In genomic region chr6:125356888-125357287, GRCh38 we compare ENCODE assay signal across 11 cellular contexts. TPM values are rescaled to one million over a fixed set of nuclear protein-coding genes. Genes with fewer than 3 reads are reported as not detected.
DNase-seq lines count a peak whose midpoint lies in the region; ATAC-seq and TF ChIP-seq lines count a peak whose summit lies in the region.
"Had no signal": no experiment of that assay in that cellular context is flagged by ENCODE, and none has a peak within 500 bp of the region (broad histone marks: within the 10 kb centered on the region; RNA-seq: fewer than 3 reads in every experiment).

No MANE protein-coding gene starts in this region.

- peak overlapping the region; percentile 59 to 91 (median 71) for H3K4me2 ChIP-seq in BLaER1 treated with 17β-estradiol and CSF1 and Interleukin-3, amounts not matched to agents 10 nM and 100 nM
- H3K4me2 ChIP-seq in OCI-LY1 (ENCODE audit: low read length) = peak overlapping the region; percentile 40

- no peak overlapping the region; a peak in 1 of 20 replicates for H3K4me3 ChIP-seq in BLaER1 treated with 17β-estradiol and CSF1 and Interleukin-3, amounts not matched to agents 10 nM and 100 nM
- no peak overlapping the region for H3K4me3 ChIP-seq in OCI-LY1 (ENCODE audit: low read depth, low read length, poor library complexity, severe bottlenecking)
- no peak overlapping the region for H3K4me3 ChIP-seq in heart right ventricle

- H2AFZ ChIP-seq in OCI-LY1 (ENCODE audit: low read length) = no peak overlapping the region

- no peaks in the 10 kb centered on the region for H3K36me3 ChIP-seq in BLaER1 treated with 17β-estradiol and CSF1 and Interleukin-3, amounts not matched to agents 10 nM and 100 nM
- H3K36me3 ChIP-seq in OCI-LY1 (ENCODE audit: insufficient read depth, low read length) (no peaks in the 10 kb centered on the region; the same call in 1 of the 2 replicates), heart right ventricle (no peaks in the 10 kb centered on the region)

- no peaks in the 10 kb centered on the region for H3K27me3 ChIP-seq in BLaER1 treated with 17β-estradiol and CSF1 and Interleukin-3, amounts not matched to agents 10 nM and 100 nM
- no peaks in the 10 kb centered on the region; the same call in 1 of the 2 replicates for H3K27me3 ChIP-seq in OCI-LY1 (ENCODE audit: insufficient read depth, low read length)
- peaks cover 0 to 9% (median 0%) of the 10 kb centered on the region in 7 donors for H3K27me3 ChIP-seq in heart right ventricle

- H3K4me1 ChIP-seq in BLaER1 treated with 17β-estradiol and CSF1 and Interleukin-3, amounts not matched to agents 10 nM and 100 nM = peaks cover 19 to 57% (median 48%) of the 10 kb centered on the region in 10 experiments
- peaks cover 31% of the 10 kb centered on the region for H3K4me1 ChIP-seq in OCI-LY1 (ENCODE audit: insufficient read depth, low read length, severe bottlenecking)
- H3K4me1 ChIP-seq in heart right ventricle = peaks cover 0 to 24% (median 3%) of the 10 kb centered on the region in 9 donors

- DNase-seq in GM20000 (ENCODE audit: low spot score) = peak; percentile 34
- no peak for DNase-seq in NCI-H1105 (lab: John Stamatoyannopoulos, UW)
- no peak for DNase-seq in activated T-cell treated with anti-CD3 and anti-CD28 coated beads, Interleukin-2, amount 50 U/mL, for 1 hour
- DNase-seq in NCI-H1930 (lab: John Stamatoyannopoulos, UW) = no peak
- DNase-seq in heart right ventricle = no peak
- DNase-seq: activated CD8-positive, alpha-beta T cell treated with anti-CD3 and anti-CD28 coated beads for 36 hours; activated naive CD4-positive, alpha-beta T cell treated with anti-CD3 and anti-CD28 coated beads, Interleukin-2, amount 50 U/mL, for 16 hours; NCI-H2081 had no signal

- no peaks in the 10 kb centered on the region for H3F3A ChIP-seq in OCI-LY1 (ENCODE audit: insufficient read depth, low read length)

- intact Hi-C loops in heart right ventricle (cut with DNase I) = no loop called here

- no peaks in the 10 kb centered on the region; a peak in 1 of 22 replicates for H3K9me3 ChIP-seq in BLaER1 treated with 17β-estradiol and CSF1 and Interleukin-3, amounts not matched to agents 10 nM and 100 nM (replicated peaks in 1 of 11)
- no peaks in the 10 kb centered on the region for H3K9me3 ChIP-seq in OCI-LY1 (ENCODE audit: low read length)
- H3K9me3 ChIP-seq in heart right ventricle = no peaks in the 10 kb centered on the region

- ATAC-seq in HG02852 (IDR thresholded peaks at IDR 0.05; ENCODE audit: unreplicated experiment) (peak; percentile 63), heart right ventricle (no peak)
- ATAC-seq: activated CD8-positive, alpha-beta T cell treated with anti-CD3 and anti-CD28 coated beads for 36 hours had no signal

- peak overlapping the region in 3 of 11 experiments; percentile 26 to 50 (median 33); a peak in 4 of 22 replicates for H3K9ac ChIP-seq in BLaER1 treated with 17β-estradiol and CSF1 and Interleukin-3, amounts not matched to agents 10 nM and 100 nM
- no peak overlapping the region for H3K9ac ChIP-seq in OCI-LY1 (ENCODE audit: low read length)

- no peaks in the 10 kb centered on the region for H3K9me2 ChIP-seq in OCI-LY1 (ENCODE audit: low read depth, low read length)

- 69 to 79% methylated on average over 5 of the region's 5 CpGs for WGBS in heart right ventricle, 2 donors

- H3K79me2 ChIP-seq in OCI-LY1 (ENCODE audit: insufficient read depth, low read length) = no peaks in the 10 kb centered on the region

- H3K27ac ChIP-seq in BLaER1 treated with 17β-estradiol and CSF1 and Interleukin-3, amounts not matched to agents 10 nM and 100 nM = peak overlapping the region in 6 of 11 experiments; percentile 2 to 62 (median 60); a peak in 13 of 22 replicates
- H3K27ac ChIP-seq in OCI-LY1 (ENCODE audit: low read depth, low read length, poor library complexity, severe bottlenecking) = peak overlapping the region; percentile 42
- H3K27ac ChIP-seq in heart right ventricle = peak overlapping the region in 5 of 10 donors; percentile 15 to 58 (median 34)

- no peak for TF ChIP-seq CTCF in GM20000 (IDR thresholded peaks at IDR 0.05; ENCODE audit: extremely low read depth, missing control alignments)
- TF ChIP-seq CTCF in OCI-LY1 (IDR thresholded peaks at IDR 0.05; ENCODE audit: low read length) = no peak
- TF ChIP-seq CTCF in heart right ventricle (IDR thresholded peaks at IDR 0.05) = no peak

- H4K20me1 ChIP-seq in BLaER1 treated with 17β-estradiol and CSF1 and Interleukin-3, amounts not matched to agents 10 nM and 100 nM = no peaks in the 10 kb centered on the region
- no peaks in the 10 kb centered on the region for H4K20me1 ChIP-seq in OCI-LY1 (ENCODE audit: insufficient read depth, low read length)

RNA-seq across cellular contexts. Expression of gene HDDC2, which starts 55.1 kb away (rescaled TPM):
- total RNA-seq in heart right ventricle = 100 to 1,000 TPM in 5 of 10 donors, 10 to 100 TPM in 5; 70.9 to 107 (median 95.1) TPM
- polyA plus RNA-seq in heart right ventricle = 100 to 1,000 TPM; 103 TPM
